10 cellular contexts compared by ENCODE assay signal in genomic region chr1:998051-998821, GRCh38. TPM values are rescaled to one million over a fixed set of nuclear protein-coding genes. Genes with fewer than 3 reads are reported as not detected.
DNase-seq lines count a peak whose midpoint lies in the region; ATAC-seq and TF ChIP-seq lines count a peak whose summit lies in the region.
"Had no signal": no experiment of that assay in that cellular context is flagged by ENCODE, and none has a peak within 500 bp of the region (broad histone marks: within the 10 kb centered on the region; RNA-seq: fewer than 3 reads in every experiment).

No MANE protein-coding gene starts in this region.

- CTCF ChIA-PET in MCF 10A (lab: Yijun Ruan, JAX), result interaction anchor here (0.6 to 0.7 kb wide), 2 partner anchors 13 to 370 kb away, joined by 3 to 7 read pairs; no protein-coding TSS in a partner anchor

- H3K27ac ChIP-seq in thymus (ENCODE audit: low read depth), result no peak overlapping the region

- peaks cover 4% of the 10 kb centered on the region for H3K9me3 ChIP-seq in thymus (ENCODE audit: control insufficient read depth)

- 16% methylated on average over 82 of the region's 82 CpGs for WGBS in thymus

- no peaks in the 10 kb centered on the region for H3K36me3 Mint-ChIP-seq in MCF 10A (ENCODE audit: insufficient read depth, unreplicated experiment)

- peaks cover 32% of the 10 kb centered on the region for H3K4me1 ChIP-seq in thymus (ENCODE audit: control insufficient read depth, insufficient read depth, low read length)

- peak overlapping the region; percentile 63 for H3K4me3 ChIP-seq in thymus (ENCODE audit: low read length)

- no peaks in the 10 kb centered on the region for H3K27me3 Mint-ChIP-seq in MCF 10A (ENCODE audit: insufficient read depth, unreplicated experiment)

- TF ChIP-seq CTCF in MCF 10A (IDR thresholded peaks at IDR 0.05; ENCODE audit: unreplicated experiment), result no peak

- H3K4me3 Mint-ChIP-seq in MCF 10A (ENCODE audit: unreplicated experiment), result peak overlapping the region; percentile 82

- no peak overlapping the region for H3K27ac Mint-ChIP-seq in MCF 10A (ENCODE audit: low read depth, unreplicated experiment)

- intact Hi-C loops in MCF 10A (cut with micrococcal nuclease), result no loop called here

- H3K9me3 Mint-ChIP-seq in MCF 10A (ENCODE audit: unreplicated experiment), result no peaks in the 10 kb centered on the region

- peak in 2 of 3 experiments; percentile 57 to 73 for DNase-seq in NCI-H1417 (lab: John Stamatoyannopoulos, UW)
- no peak for DNase-seq in NCI-H1417 treated with DMSO at 0.1 percent for 48 hours (lab: John Stamatoyannopoulos, UW)
- DNase-seq in MCF 10A (ENCODE audit: unreplicated experiment), result no peak
- DNase-seq in left kidney (ENCODE audit: low read depth, low spot score), result peak; percentile 81
- DNase-seq in DMS53 (lab: John Stamatoyannopoulos, UW), result no peak
- DNase-seq: NCI-H187 treated with DMSO at 0.1 percent for 48 hours; stimulated activated CD4-positive, alpha-beta T cell treated with anti-CD3 and anti-CD28 coated beads, Interleukin-12 subunit alpha, Interleukin-12 subunit beta, amount 100 ng/mL, for 4 hours had no signal

- POLR2A ChIA-PET in MCF 10A (lab: Yijun Ruan, JAX), result interaction anchor here (1.1 kb wide), 1 partner anchor 12 kb away, joined by 3 read pairs; no protein-coding TSS in a partner anchor

- ATAC-seq in HG03039 (IDR thresholded peaks at IDR 0.05; ENCODE audit: unreplicated experiment) (no peak), HG03378 (IDR thresholded peaks at IDR 0.05; ENCODE audit: unreplicated experiment) (no peak)

- no peaks in the 10 kb centered on the region for H3K36me3 ChIP-seq in thymus (ENCODE audit: control insufficient read depth, insufficient read depth)

- BruUV-seq in MCF 10A (replicated peaks; lab: Mats Ljungman, UMichigan), result no TSS peak

- peaks cover 38% of the 10 kb centered on the region for H3K27me3 ChIP-seq in thymus (ENCODE audit: control insufficient read depth, insufficient read depth)

- peaks cover 13% of the 10 kb centered on the region for H3K4me1 Mint-ChIP-seq in MCF 10A (ENCODE audit: insufficient read depth, unreplicated experiment)

RNA-seq across cellular contexts. Expression of gene HES4, which starts 1.7 kb away (rescaled TPM):
- total RNA-seq in MCF 10A (2022), result 42.1 and 42.6 TPM in 2 replicates
- polyA plus RNA-seq in thymus, result 15.5 TPM

RNA-seq across cellular contexts. Expression of gene ISG15, which starts 15.1 kb away (rescaled TPM):
- 7.4 and 8.8 TPM in 2 replicates for total RNA-seq in MCF 10A (2022)
- 285 TPM for polyA plus RNA-seq in thymus

RNA-seq across cellular contexts. Expression of gene PERM1, which starts 16.3 kb away (rescaled TPM):
- not detected in 2 replicates for total RNA-seq in MCF 10A (2022)
- polyA plus RNA-seq in thymus, result 0.59 TPM

RNA-seq across cellular contexts. Expression of gene AGRN, which starts 21.7 kb away (rescaled TPM):
- 286 and 303 TPM in 2 replicates for total RNA-seq in MCF 10A (2022)
- 19.2 TPM for polyA plus RNA-seq in thymus

RNA-seq across cellular contexts. Expression of gene PLEKHN1, which starts 32.0 kb away (rescaled TPM):
- 7.9 and 11.1 TPM in 2 replicates for total RNA-seq in MCF 10A (2022)
- polyA plus RNA-seq in thymus, result 1.7 TPM

Comparison
In these comparisons a context has a peak if more than half of its experiments do, and no peak if none do; other contexts are left out.
1. DNase-seq: peak in NCI-H1417 (2 of 3) and left kidney (single experiment); none in NCI-H1417 treated with DMSO at 0.1 percent for 48 hours (single experiment), MCF 10A (single experiment) and DMS53 (single experiment).